In the genomic region with DNA sequence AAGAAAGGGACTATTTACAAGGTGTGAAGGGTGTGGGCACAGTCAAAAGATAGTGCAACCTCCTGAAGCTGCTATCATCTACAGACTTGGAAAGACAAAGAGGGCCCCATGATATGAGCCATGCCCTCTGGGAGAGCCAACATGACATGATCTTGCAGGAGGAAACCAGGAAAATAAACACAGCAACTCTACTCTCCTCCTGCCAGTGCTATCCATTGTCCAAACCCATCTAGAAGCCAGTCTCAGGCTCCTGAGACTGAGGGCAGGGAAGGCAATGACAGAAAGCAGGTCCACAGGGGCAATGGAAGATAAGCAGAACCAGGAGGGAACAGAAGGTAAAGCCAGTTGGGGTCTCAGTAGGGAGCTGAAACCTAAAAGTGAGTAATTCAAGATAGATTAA, we compare ENCODE assay signal across 25 cellular contexts. TPM values are rescaled to one million over a fixed set of nuclear protein-coding genes. Genes with fewer than 3 reads are reported as not detected.
A peak's percentile ranks its signal among the peaks of the same experiment; 100 is the strongest.
DNase-seq lines count a peak whose midpoint lies in the region; ATAC-seq and TF ChIP-seq lines count a peak whose summit lies in the region.
"Had no signal": no experiment of that assay in that cellular context is flagged by ENCODE, and none has a peak within 500 bp of the region (broad histone marks: within the 10 kb centered on the region; RNA-seq: fewer than 3 reads in every experiment).

No MANE protein-coding gene starts in this region.

- H2BK120ac ChIP-seq in mesenchymal stem cell (ENCODE audit: low read depth, low read length): no peak overlapping the region

- H3K4ac ChIP-seq in mesenchymal stem cell (ENCODE audit: low read depth in 1 of 2, low read length in 2 of 2): no peak overlapping the region

- no peak overlapping the region for H3K4me3 ChIP-seq in heart left ventricle
- no peak overlapping the region for H3K4me3 ChIP-seq in right cardiac atrium (ENCODE audit: low read length)
- H3K4me3 ChIP-seq in mesenchymal stem cell (ENCODE audit: insufficient read depth in 1 of 2, low read depth in 1 of 2, low read length in 2 of 2): no peak overlapping the region
- H3K4me3 ChIP-seq in stomach smooth muscle (ENCODE audit: low read length in 2 of 2): no peak overlapping the region
- no peak overlapping the region for H3K4me3 ChIP-seq in esophagus muscularis mucosa
- H3K4me3 ChIP-seq: gastroesophageal sphincter, lower lobe of right lung, right lobe of liver, vagina had no signal

- H3K14ac ChIP-seq in mesenchymal stem cell (ENCODE audit: low read length in 2 of 2): no peak overlapping the region

- no peaks in the 10 kb centered on the region for H3K9me3 ChIP-seq in heart left ventricle
- no peaks in the 10 kb centered on the region for H3K9me3 ChIP-seq in right cardiac atrium (ENCODE audit: control insufficient read depth, low read length)
- no peaks in the 10 kb centered on the region for H3K9me3 ChIP-seq in mesenchymal stem cell (ENCODE audit: control insufficient read depth, low read length)
- no peaks in the 10 kb centered on the region for H3K9me3 ChIP-seq in stomach smooth muscle (ENCODE audit: control insufficient read depth in 2 of 2, low read length in 2 of 2)
- no peaks in the 10 kb centered on the region for H3K9me3 ChIP-seq in esophagus muscularis mucosa
- H3K9me3 ChIP-seq: gastroesophageal sphincter, lower lobe of right lung, right lobe of liver, vagina had no signal

- H2AFZ ChIP-seq in mesenchymal stem cell (ENCODE audit: low read depth, low read length): no peak overlapping the region

- H3K4me2 ChIP-seq in mesenchymal stem cell (ENCODE audit: low read length, poor library complexity, severe bottlenecking): no peak overlapping the region

- H3K4me1 ChIP-seq in heart left ventricle: peaks cover 0 to 63% (median 34%) of the 10 kb centered on the region in 12 donors
- peaks cover 13% of the 10 kb centered on the region for H3K4me1 ChIP-seq in right cardiac atrium (ENCODE audit: control insufficient read depth, insufficient read depth, low read length)
- no peaks in the 10 kb centered on the region for H3K4me1 ChIP-seq in mesenchymal stem cell (ENCODE audit: control insufficient read depth, insufficient read depth, low read depth, low read length)
- peaks cover 7% of the 10 kb centered on the region for H3K4me1 ChIP-seq in stomach smooth muscle (ENCODE audit: control insufficient read depth, insufficient read depth, low read length)
- H3K4me1 ChIP-seq in esophagus muscularis mucosa: peaks cover 23 to 58% (median 44%) of the 10 kb centered on the region in 4 donors

- DNase-seq in heart left ventricle (no peak), right cardiac atrium (no peak), cerebellar cortex (ENCODE audit: low spot score) (peak; percentile 75), mesenchymal stem cell (peak; percentile 16), COLO829 (ENCODE audit: low spot score) (no peak), esophagus muscularis mucosa (ENCODE audit: extremely low spot score) (no peak)
- DNase-seq in stimulated activated CD4-positive, alpha-beta T cell treated with anti-CD3 and anti-CD28 coated beads, Interleukin-4, amount 100 ng/mL, for 1 hour: no peak
- DNase-seq: activated effector memory CD4-positive, alpha-beta T cell treated with Interleukin-2 at 50 U/mL for 16 hours; anterior cingulate cortex; CD4-positive, CD25-positive, alpha-beta regulatory T cell; islet precursor cell; KBM-7; lower lobe of right lung; MM.1S; NCI-H2029 treated with DMSO at 0.1 percent for 48 hours; NCI-H226; NCI-H748 treated with DMSO at 0.1 percent for 48 hours; posterior cingulate gyrus; right lobe of liver; RPMI8226; stimulated activated naive CD4-positive, alpha-beta T cell treated with Interleukin-2 at 50 U/mL for 16 hours; T-helper 17 cell had no signal

- H3K36me3 ChIP-seq in heart left ventricle (no peaks in the 10 kb centered on the region), mesenchymal stem cell (ENCODE audit: control insufficient read depth in 1 of 2, insufficient read depth in 2 of 2, low read depth in 1 of 2, low read length in 2 of 2) (no peaks in the 10 kb centered on the region), stomach smooth muscle (ENCODE audit: control insufficient read depth in 2 of 2, insufficient read depth in 2 of 2, low read length in 2 of 2) (no peaks in the 10 kb centered on the region), esophagus muscularis mucosa (no peaks in the 10 kb centered on the region)
- H3K36me3 ChIP-seq: gastroesophageal sphincter, lower lobe of right lung, right lobe of liver, vagina had no signal

- peaks cover 15% of the 10 kb centered on the region for H3K79me1 ChIP-seq in mesenchymal stem cell (replicated peaks; ENCODE audit: low read length, poor library complexity, severe bottlenecking)

- H4K8ac ChIP-seq in mesenchymal stem cell (ENCODE audit: low read length): no peak overlapping the region

- ATAC-seq in heart left ventricle (peak in 3 of 4 donors; percentile 25 to 55 (median 25)), right cardiac atrium (no peak)
- ATAC-seq: gastroesophageal sphincter, lower lobe of right lung, T-helper 17 cell had no signal

- H3K18ac ChIP-seq in mesenchymal stem cell (ENCODE audit: low read depth in 1 of 2, low read length in 2 of 2): peak overlapping the region in 1 of 2 experiments; percentile 43

- no peaks in the 10 kb centered on the region for H3K27me3 ChIP-seq in heart left ventricle
- H3K27me3 ChIP-seq in right cardiac atrium (ENCODE audit: control insufficient read depth, insufficient read depth): no peaks in the 10 kb centered on the region
- no peaks in the 10 kb centered on the region for H3K27me3 ChIP-seq in mesenchymal stem cell (ENCODE audit: control insufficient read depth in 1 of 2, insufficient read depth in 1 of 2, low read length in 2 of 2)
- H3K27me3 ChIP-seq in stomach smooth muscle (ENCODE audit: control insufficient read depth in 1 of 2, insufficient read depth in 2 of 2, low read length in 2 of 2): no peaks in the 10 kb centered on the region
- H3K27me3 ChIP-seq in esophagus muscularis mucosa: no peaks in the 10 kb centered on the region
- H3K27me3 ChIP-seq: gastroesophageal sphincter, right lobe of liver, vagina had no signal

- H3K9ac ChIP-seq in mesenchymal stem cell (ENCODE audit: low read length): no peak overlapping the region
- no peak overlapping the region for H3K9ac ChIP-seq in stomach smooth muscle (ENCODE audit: low read length in 2 of 2)

- no peak for TF ChIP-seq EP300 in esophagus muscularis mucosa (IDR thresholded peaks at IDR 0.05)

- no peak for TF ChIP-seq POLR2A in heart left ventricle (IDR thresholded peaks at IDR 0.05)
- no peak for TF ChIP-seq POLR2A in esophagus muscularis mucosa (IDR thresholded peaks at IDR 0.05; ENCODE audit: low read depth)

- H2BK5ac ChIP-seq in mesenchymal stem cell (ENCODE audit: low read depth, low read length, poor library complexity, severe bottlenecking): no peak overlapping the region

- peak overlapping the region; percentile 26 for H2BK15ac ChIP-seq in mesenchymal stem cell (ENCODE audit: low read depth, poor library complexity, severe bottlenecking)

- H3K27ac ChIP-seq in heart left ventricle: peak overlapping the region in 2 of 12 donors; percentile 27 to 50
- no peak overlapping the region for H3K27ac ChIP-seq in right cardiac atrium (ENCODE audit: low read length)
- H3K27ac ChIP-seq in mesenchymal stem cell (ENCODE audit: low read length, poor library complexity, severe bottlenecking): no peak overlapping the region
- peak overlapping the region; percentile 1 for H3K27ac ChIP-seq in stomach smooth muscle (ENCODE audit: low read length)
- no peak overlapping the region for H3K27ac ChIP-seq in esophagus muscularis mucosa (replicated peaks in 1 of 4)
- H3K27ac ChIP-seq: gastroesophageal sphincter, lower lobe of right lung, vagina had no signal

- TF ChIP-seq CTCF in heart left ventricle (IDR thresholded peaks at IDR 0.05): no peak
- no peak for TF ChIP-seq CTCF in esophagus muscularis mucosa (IDR thresholded peaks at IDR 0.05)

- H3K23ac ChIP-seq in mesenchymal stem cell (ENCODE audit: low read length in 2 of 2): no peak overlapping the region

- no peak overlapping the region for H2BK12ac ChIP-seq in mesenchymal stem cell (ENCODE audit: low read length in 2 of 2)

- H4K91ac ChIP-seq in mesenchymal stem cell (ENCODE audit: low read length): no peak overlapping the region

- H2AK5ac ChIP-seq in mesenchymal stem cell (ENCODE audit: low read length, severe bottlenecking): no peak overlapping the region

- intact Hi-C loops in heart left ventricle (cut with DNase I): loop anchor here in 1 of 10 donors (1.0 kb wide), 1 partner anchor 37 kb away; a partner anchor contains a TSS
- intact Hi-C loops in right cardiac atrium (cut with DNase I): no loop called here
- intact Hi-C loops in esophagus muscularis mucosa (cut with DNase I): no loop called here

RNA-seq across cellular contexts. Expression of a gene that starts 37.1 kb away (rescaled TPM):
- 100 to 1,000 TPM in 3 of 9 donors, 10 to 100 TPM in 6; 65.0 to 223 (median 81.5) TPM for total RNA-seq in heart left ventricle
- polyA plus RNA-seq in heart left ventricle: 100 to 1,000 TPM in 1 of 2 donors, 10 to 100 TPM in 1; 64.9 to 110 TPM
- 100 to 1,000 TPM in 1 of 4 donors, 10 to 100 TPM in 3; 79.8 to 110 (median 88.8) TPM for total RNA-seq in right cardiac atrium
- polyA plus RNA-seq in right cardiac atrium: 150 TPM
- polyA plus RNA-seq in mesenchymal stem cell (2013, experiment 1 of 2): 45.6 TPM
- polyA plus RNA-seq in mesenchymal stem cell (2013, experiment 2 of 2): 48.1 TPM
- total RNA-seq in esophagus muscularis mucosa: 100 to 1,000 TPM; 186 to 306 (median 241) TPM

Comparison
In these comparisons a context has a peak if more than half of its experiments do, and no peak if none do; other contexts are left out.
1. ATAC-seq: peak in heart left ventricle (3 of 4); none in right cardiac atrium (0 of 2).
2. DNase-seq: peak in cerebellar cortex (single experiment) and mesenchymal stem cell (single experiment); none in heart left ventricle (0 of 5), right cardiac atrium (0 of 3), stimulated activated CD4-positive, alpha-beta T cell treated with anti-CD3 and anti-CD28 coated beads, Interleukin-4, amount 100 ng/mL, for 1 hour (single experiment), COLO829 (single experiment) and esophagus muscularis mucosa (single experiment).